Comparison of ENCODE assay signal across 9 cellular contexts in genomic region chr7:153400735-153401593, GRCh38.
"Had no signal": no experiment of that assay in that cellular context is flagged by ENCODE, and none has a peak within 500 bp of the region (broad histone marks: within the 10 kb centered on the region; RNA-seq: fewer than 3 reads in every experiment).

No MANE protein-coding gene starts in this region.

- H3K27ac ChIP-seq: HL-60, KMS-11 had no signal

- H3K4me3 Mint-ChIP-seq: GM23338, HFFc6 had no signal

- H3K4me3 ChIP-seq: GM23338, HAP-1 had no signal

- H3K4me1 ChIP-seq: HAP-1 had no signal

- DNase-seq: H7, HFFc6, IMR-90, KBM-7 had no signal

- H3K4me2 ChIP-seq: GM23338, KMS-11 had no signal

- H3K9ac ChIP-seq: KMS-11 had no signal

- H3K9me3 ChIP-seq: HAP-1 had no signal

- ATAC-seq: GM23338, HCT116 had no signal

- H3K4me1 Mint-ChIP-seq: GM23338 had no signal

- H2AFZ ChIP-seq: GM23338 had no signal

- H3K27ac Mint-ChIP-seq: GM23338, HFFc6 had no signal

- H3K36me3 ChIP-seq: HAP-1 had no signal
